ENCODE assay signal across 10 cellular contexts in genomic region chr20:35539756-35540212, GRCh38. TPM values are rescaled to one million over a fixed set of nuclear protein-coding genes. Genes with fewer than 3 reads are reported as not detected.
DNase-seq lines count a peak whose midpoint lies in the region; ATAC-seq, FAIRE-seq and TF ChIP-seq lines count a peak whose summit lies in the region.
"Had no signal": no experiment of that assay in that cellular context is flagged by ENCODE, and none has a peak within 500 bp of the region (broad histone marks: within the 10 kb centered on the region; RNA-seq: fewer than 3 reads in every experiment).

No MANE protein-coding gene starts in this region.

- peaks cover 16% of the 10 kb centered on the region for H3K27me3 Mint-ChIP-seq in GM23338 (ENCODE audit: insufficient read depth, low read depth, poor library complexity)

- H4K20me1 ChIP-seq in GM23338 (replicated peaks; ENCODE audit: insufficient read depth) (peaks cover 4% of the 10 kb centered on the region; the same call in 1 of the 2 replicates), SK-N-SH (ENCODE audit: insufficient read depth) (no peaks in the 10 kb centered on the region)

- peak overlapping the region; percentile 96 for H3K27ac Mint-ChIP-seq in GM23338

- peak; percentile 77 for ATAC-seq in GM23338

- H3K4me1 ChIP-seq in GM23338 (ENCODE audit: insufficient read depth): peaks cover 14% of the 10 kb centered on the region
- peaks cover 4 to 9% of the 10 kb centered on the region in 2 donors for H3K4me1 ChIP-seq in kidney (ENCODE audit: control insufficient read depth in 1 of 2, insufficient read depth in 1 of 2, low read depth in 1 of 2, low read length in 2 of 2)
- peaks cover 0 to 14% of the 10 kb centered on the region in 2 experiments; a peak in 2 of 4 replicates for H3K4me1 ChIP-seq in SK-N-SH (ENCODE audit: control insufficient read depth in 1 of 2, insufficient read depth in 2 of 2, low read depth in 1 of 2, low read length in 1 of 2)

- H3K36me3 Mint-ChIP-seq in GM23338 (ENCODE audit: low read depth): peaks cover 18% of the 10 kb centered on the region; the same call in 2 of the 3 replicates

- H3K36me3 ChIP-seq in GM23338 (ENCODE audit: insufficient read depth): 0 out of 2 replicates have a peak, but pooled peaks cover 7% of the 10 kb centered on the region
- peaks cover 0 to 5% of the 10 kb centered on the region in 2 donors for H3K36me3 ChIP-seq in kidney (ENCODE audit: control insufficient read depth in 1 of 2, insufficient read depth in 2 of 2, low read length in 2 of 2)
- H3K36me3 ChIP-seq in SK-N-SH (replicated peaks in 1 of 2; ENCODE audit: control insufficient read depth in 1 of 2, insufficient read depth in 2 of 2, low read length in 1 of 2): peaks cover 8 to 15% of the 10 kb centered on the region in 2 experiments

- H3K9me3 ChIP-seq in kidney (ENCODE audit: control insufficient read depth in 1 of 2, low read length in 2 of 2) (no peaks in the 10 kb centered on the region), SK-N-SH (no peaks in the 10 kb centered on the region)

- TF ChIP-seq RAD21 in SK-N-SH (IDR thresholded peaks at IDR 0.05; ENCODE audit: low read length): no peak

- CTCF ChIA-PET in SK-N-SH (lab: Yijun Ruan, JAX): interaction anchor here (0.6 kb wide), 1 partner anchor 24 kb away, joined by 3 read pairs; no protein-coding TSS in a partner anchor

- H3K9ac ChIP-seq in kidney (ENCODE audit: low read length in 2 of 2) (no peak overlapping the region), SK-N-SH (no peak overlapping the region)

- H3K27ac ChIP-seq in GM23338 (ENCODE audit: low read depth): no peak overlapping the region
- H3K27ac ChIP-seq in kidney (ENCODE audit: low read depth in 2 of 2, low read length in 2 of 2): no peak overlapping the region
- no peak overlapping the region for H3K27ac ChIP-seq in SK-N-SH (ENCODE audit: low read depth in 2 of 2, low read length in 1 of 2)
- H3K27ac ChIP-seq: VCaP had no signal

- no peak for TF ChIP-seq EP300 in SK-N-SH (IDR thresholded peaks at IDR 0.05; ENCODE audit: borderline replicate concordance in 1 of 2, low read depth in 1 of 2, low read length in 1 of 2)

- H3K4me3 ChIP-seq in GM23338 (peak overlapping the region; percentile 37), kidney (ENCODE audit: low read length in 2 of 2) (no peak overlapping the region), SK-N-SH (ENCODE audit: low read depth in 2 of 2, low read length in 1 of 2) (no peak overlapping the region)

- H3K79me2 ChIP-seq in GM23338 (replicated peaks; ENCODE audit: insufficient read depth) (peaks cover 10% of the 10 kb centered on the region), SK-N-SH (ENCODE audit: insufficient read depth) (peaks cover 20% of the 10 kb centered on the region)

- POLR2A ChIA-PET in SK-N-SH (lab: Yijun Ruan, JAX): no interaction called here

- DNase-seq in CMK (ENCODE audit: low read depth) (peak; percentile 79), GM23338 (ENCODE audit: low spot score) (peak; percentile 95), NCI-H2227 (lab: John Stamatoyannopoulos, UW; ENCODE audit: unreplicated experiment) (peak; percentile 97), dermis blood vessel endothelial cell (peak; percentile 6), kidney (no peak), Ammon's horn (ENCODE audit: low spot score) (no peak), SK-N-SH (no peak)
- peak; percentile 30 for DNase-seq in stimulated activated CD8-positive, alpha-beta memory T cell treated with anti-CD3 and anti-CD28 coated beads, Interleukin-4, amount 100 ng/mL, for 48 hours

- intact Hi-C loops in kidney (cut with DNase I): no loop called here

- H2AFZ ChIP-seq in GM23338 (no peak overlapping the region), SK-N-SH (ENCODE audit: low read depth) (no peak overlapping the region)

- no peaks in the 10 kb centered on the region for H3K9me2 ChIP-seq in GM23338 (ENCODE audit: insufficient read depth)
- no peaks in the 10 kb centered on the region for H3K9me2 ChIP-seq in SK-N-SH

- no peaks in the 10 kb centered on the region for H3K27me3 ChIP-seq in GM23338 (ENCODE audit: insufficient read depth)
- H3K27me3 ChIP-seq in SK-N-SH (ENCODE audit: insufficient read depth): no peaks in the 10 kb centered on the region

- peak overlapping the region; percentile 94 for H3K4me3 Mint-ChIP-seq in GM23338

- no peak for FAIRE-seq in kidney (lab: Jason Lieb, UNC)

- TF ChIP-seq CTCF in GM23338 (conservative IDR thresholded peaks at IDR 0.05; ENCODE audit: low read depth in 2 of 2) (no peak), kidney (IDR thresholded peaks at IDR 0.05; ENCODE audit: borderline replicate concordance, extremely low read depth, insufficient read depth) (no peak), SK-N-SH (IDR thresholded peaks at IDR 0.05) (no peak)

- peak overlapping the region; percentile 50 for H3K4me2 ChIP-seq in GM23338
- H3K4me2 ChIP-seq in SK-N-SH: no peak overlapping the region

- no peaks in the 10 kb centered on the region for H3K9me3 Mint-ChIP-seq in GM23338

- peaks cover 8% of the 10 kb centered on the region for H3K4me1 Mint-ChIP-seq in GM23338

- WGBS in SK-N-SH (ENCODE audit: low lambda C conversion rate): 80% methylated on average over 11 of the region's 11 CpGs

- H3F3A ChIP-seq in GM23338 (replicated peaks; ENCODE audit: low read depth) (peaks cover 13% of the 10 kb centered on the region; the same call in 1 of the 2 replicates), SK-N-SH (replicated peaks; ENCODE audit: insufficient read depth) (peaks cover 3% of the 10 kb centered on the region)

TF ChIP-seq in GM23338, 12 proteins besides CTCF, POLR2A, EP300 and RAD21 (continues in another document):
- peak; percentile 73 for TF ChIP-seq POLR2AphosphoS5 (IDR thresholded peaks at IDR 0.05; ENCODE audit: low read depth)

TF ChIP-seq in SK-N-SH, 30 proteins besides CTCF, POLR2A, EP300 and RAD21:
- no peak for TF ChIP-seq ELF1 (IDR thresholded peaks at IDR 0.05)
- no peak for TF ChIP-seq EZH2phosphoT487 (IDR thresholded peaks at IDR 0.05; ENCODE audit: borderline replicate concordance, low read depth)
- no peak for TF ChIP-seq YY1 (IDR thresholded peaks at IDR 0.05; ENCODE audit: low read depth)
- TF ChIP-seq MXI1 (IDR thresholded peaks at IDR 0.05; ENCODE audit: low read depth, low read length): no peak
- no peak for TF ChIP-seq ZBTB33 (IDR thresholded peaks at IDR 0.05; ENCODE audit: borderline replicate concordance, low read depth)

RNA-seq across cellular contexts. Expression of gene ERGIC3, which starts 2.1 kb away (rescaled TPM):
- total RNA-seq in GM23338 (2014; rRNA removed; shearing (Covaris generic)): 121 and 147 TPM in 2 replicates
- polyA plus RNA-seq in GM23338 (2016; fragmentation: Nextera tagmentation; extraction: Ambion mirVana): 139 and 155 TPM in 2 replicates
- total RNA-seq in dermis blood vessel endothelial cell: 256 and 484 TPM in 2 replicates
- total RNA-seq in kidney: 230 TPM
- polyA plus RNA-seq in kidney (ENCODE audit: insufficient read depth, low read depth, low replicate concordance): 371 TPM
- polyA plus RNA-seq in SK-N-SH (2012; rRNA removed): 661 and 799 TPM in 2 replicates
- polyA plus RNA-seq in SK-N-SH (2012; cell fraction: cytosol; rRNA removed): 577 and 670 TPM in 2 replicates
- 588 and 622 TPM in 2 replicates for polyA plus RNA-seq in SK-N-SH (2012; cell fraction: nucleus; rRNA removed)

RNA-seq across cellular contexts. Expression of gene C20orf173, which starts 10.3 kb away (rescaled TPM):
- total RNA-seq in GM23338 (2014; rRNA removed; shearing (Covaris generic)): not detected in 2 replicates
- polyA plus RNA-seq in GM23338 (2016; fragmentation: Nextera tagmentation; extraction: Ambion mirVana): not detected in 2 replicates
- total RNA-seq in dermis blood vessel endothelial cell: not detected in 2 replicates
- total RNA-seq in kidney: not detected
- polyA plus RNA-seq in kidney (ENCODE audit: insufficient read depth, low read depth, low replicate concordance): not detected
- not detected in 2 replicates for polyA plus RNA-seq in SK-N-SH (2012; rRNA removed)
- not detected in 2 replicates for polyA plus RNA-seq in SK-N-SH (2012; cell fraction: cytosol; rRNA removed)
- polyA plus RNA-seq in SK-N-SH (2012; cell fraction: nucleus; rRNA removed): not detected in 2 replicates
- total RNA-seq: lung microvascular endothelial cell had no signal

Comparison
In these comparisons a context has a peak if more than half of its experiments do, and no peak if none do; other contexts are left out.
1. DNase-seq: peak in CMK (single experiment), GM23338 (single experiment), NCI-H2227 (single experiment), dermis blood vessel endothelial cell (single experiment) and stimulated activated CD8-positive, alpha-beta memory T cell treated with anti-CD3 and anti-CD28 coated beads, Interleukin-4, amount 100 ng/mL, for 48 hours (single experiment); none in kidney (single experiment), Ammon's horn (single experiment) and SK-N-SH (single experiment).